29 cellular contexts compared by ENCODE assay signal in the genomic region with DNA sequence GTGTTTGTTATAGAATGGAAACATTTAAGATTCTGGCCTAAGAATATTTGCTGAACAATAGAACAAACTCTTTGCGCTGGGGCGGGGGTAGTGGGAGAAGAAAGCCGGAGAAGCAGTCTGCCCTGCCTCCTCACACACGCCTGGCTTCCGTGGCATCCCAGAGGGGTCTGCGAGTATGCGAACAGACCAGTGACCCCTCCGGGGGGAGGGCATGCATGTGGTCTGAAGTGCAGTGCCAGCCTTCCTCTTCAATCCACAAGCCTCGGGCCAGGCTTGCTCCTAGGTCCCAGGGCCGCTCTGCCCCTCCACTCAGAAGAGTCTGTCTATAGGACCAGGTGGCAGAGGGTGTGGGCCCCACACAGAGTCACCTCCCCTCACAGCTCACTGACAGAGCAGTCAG. TPM values are rescaled to one million over a fixed set of nuclear protein-coding genes. Genes with fewer than 3 reads are reported as not detected.
DNase-seq lines count a peak whose midpoint lies in the region; ATAC-seq, FAIRE-seq and TF ChIP-seq lines count a peak whose summit lies in the region.
"Had no signal": no experiment of that assay in that cellular context is flagged by ENCODE, and none has a peak within 500 bp of the region (broad histone marks: within the 10 kb centered on the region; RNA-seq: fewer than 3 reads in every experiment).

No MANE protein-coding gene starts in this region.

- TF ChIP-seq CTCF in natural killer cell (IDR thresholded peaks at IDR 0.05) (no peak), kidney (IDR thresholded peaks at IDR 0.05; ENCODE audit: borderline replicate concordance, extremely low read depth, insufficient read depth) (no peak)
- TF ChIP-seq CTCF in CD4-positive, alpha-beta T cell (IDR thresholded peaks at IDR 0.05), result no peak

- DNase-seq in left cardiac atrium (peak; percentile 12), Right ventricle myocardium inferior (ENCODE audit: missing footprints) (no peak), natural killer cell (no peak), kidney (peak; percentile 52), GM12891 (ENCODE audit: insufficient read length, low spot score) (no peak)
- DNase-seq in natural killer cell treated with Interleukin-12 subunit alpha and Interleukin-12 subunit beta and Interleukin-15 and Interleukin-18, amount 100 ng/mL, for 72 hours (ENCODE audit: low spot score), result peak; percentile 51
- DNase-seq in CD4-positive, alpha-beta T cell, result no peak
- DNase-seq: AML-193; CD4-positive, alpha-beta memory T cell; CD8-positive, alpha-beta memory T cell; COR-L47; DMS 273 treated with DMSO at 0.1 percent for 48 hours; DMS153; DMS53; DMS79; DND-41; EL; GDM1 had no signal

- no peaks in the 10 kb centered on the region for H3K9me3 Mint-ChIP-seq in natural killer cell treated with Interleukin-12 subunit alpha and Interleukin-12 subunit beta and Interleukin-15 and Interleukin-18, amount 100 ng/mL, for 72 hours
- H3K9me3 Mint-ChIP-seq in natural killer cell, result no peaks in the 10 kb centered on the region
- H3K9me3 Mint-ChIP-seq in CD4-positive, alpha-beta T cell, result no peaks in the 10 kb centered on the region
- H3K9me3 Mint-ChIP-seq: CD8-positive, alpha-beta memory T cell had no signal

- CTCF ChIA-PET in CD4-positive, alpha-beta T cell (lab: Charles Lee), result no interaction called here

- H3K4me1 Mint-ChIP-seq in natural killer cell treated with Interleukin-12 subunit alpha and Interleukin-12 subunit beta and Interleukin-15 and Interleukin-18, amount 100 ng/mL, for 72 hours (ENCODE audit: low read depth in 2 of 2), result peaks cover 0 to 3% of the 10 kb centered on the region in 2 donors
- H3K4me1 Mint-ChIP-seq in natural killer cell, result no peaks in the 10 kb centered on the region
- H3K4me1 Mint-ChIP-seq in CD4-positive, alpha-beta T cell (ENCODE audit: low read depth), result no peaks in the 10 kb centered on the region
- H3K4me1 Mint-ChIP-seq: B cell; CD4-positive, alpha-beta memory T cell; CD8-positive, alpha-beta memory T cell had no signal

- H3K36me3 ChIP-seq in kidney (ENCODE audit: control insufficient read depth in 1 of 2, insufficient read depth in 2 of 2, low read length in 2 of 2), result peaks cover 5 to 21% of the 10 kb centered on the region in 2 donors

- H3K4me1 ChIP-seq in kidney (ENCODE audit: control insufficient read depth in 1 of 2, insufficient read depth in 1 of 2, low read depth in 1 of 2, low read length in 2 of 2), result no peaks in the 10 kb centered on the region

- H3K27me3 Mint-ChIP-seq in natural killer cell treated with Interleukin-12 subunit alpha and Interleukin-12 subunit beta and Interleukin-15 and Interleukin-18, amount 100 ng/mL, for 72 hours, result no peaks in the 10 kb centered on the region
- no peaks in the 10 kb centered on the region for H3K27me3 Mint-ChIP-seq in natural killer cell (ENCODE audit: low read depth in 2 of 2)
- no peaks in the 10 kb centered on the region for H3K27me3 Mint-ChIP-seq in CD4-positive, alpha-beta T cell
- H3K27me3 Mint-ChIP-seq: B cell; CD4-positive, alpha-beta memory T cell; CD8-positive, alpha-beta memory T cell had no signal

- POLR2A ChIA-PET in CD4-positive, alpha-beta T cell (lab: Charles Lee), result no interaction called here

- no peaks in the 10 kb centered on the region for H3K9me3 ChIP-seq in kidney (ENCODE audit: control insufficient read depth in 1 of 2, low read length in 2 of 2)
- H3K9me3 ChIP-seq in CD4-positive, alpha-beta T cell (ENCODE audit: control insufficient read depth, low read length), result no peaks in the 10 kb centered on the region
- H3K9me3 ChIP-seq: A549; BLaER1 treated with 17β-estradiol and CSF1 and Interleukin-3, amounts not matched to agents 10 nM and 100 nM had no signal

- intact Hi-C loops in left cardiac atrium (cut with DNase I), result no loop called here
- intact Hi-C loops in Right ventricle myocardium inferior (cut with DNase I), result no loop called here
- intact Hi-C loops in natural killer cell (cut with micrococcal nuclease), result no loop called here
- intact Hi-C loops in kidney (cut with DNase I), result no loop called here
- intact Hi-C loops in CD4-positive, alpha-beta T cell (cut with DNase I, micrococcal nuclease), result no loop called here

- no peaks in the 10 kb centered on the region for H3K27me3 ChIP-seq in CD4-positive, alpha-beta T cell (ENCODE audit: control insufficient read depth, insufficient read depth, low read length)
- H3K27me3 ChIP-seq: BLaER1 treated with 17β-estradiol and CSF1 and Interleukin-3, amounts not matched to agents 10 nM and 100 nM had no signal

- FAIRE-seq in kidney (lab: Jason Lieb, UNC), result no peak
- no peak for FAIRE-seq in GM12891 (lab: Jason Lieb, UNC)
- FAIRE-seq: A549, GM12878, GM19239 had no signal

- no peaks in the 10 kb centered on the region for H3K36me3 Mint-ChIP-seq in natural killer cell treated with Interleukin-12 subunit alpha and Interleukin-12 subunit beta and Interleukin-15 and Interleukin-18, amount 100 ng/mL, for 72 hours
- no peaks in the 10 kb centered on the region for H3K36me3 Mint-ChIP-seq in natural killer cell
- H3K36me3 Mint-ChIP-seq in CD4-positive, alpha-beta T cell (ENCODE audit: low read depth), result peaks cover 44% of the 10 kb centered on the region

- ATAC-seq in left cardiac atrium, result no peak
- no peak for ATAC-seq in Right ventricle myocardium inferior
- no peak for ATAC-seq in natural killer cell treated with Interleukin-12 subunit alpha and Interleukin-12 subunit beta and Interleukin-15 and Interleukin-18, amount 100 ng/mL, for 72 hours
- ATAC-seq in natural killer cell, result no peak
- no peak for ATAC-seq in CD4-positive, alpha-beta T cell (ENCODE audit: poor library complexity)
- ATAC-seq: A549, GM12878 had no signal

- TF ChIP-seq POLR2A in GM12891 (IDR thresholded peaks at IDR 0.05; ENCODE audit: low read depth, low read length), result no peak

- no peak overlapping the region for H3K4me3 Mint-ChIP-seq in natural killer cell treated with Interleukin-12 subunit alpha and Interleukin-12 subunit beta and Interleukin-15 and Interleukin-18, amount 100 ng/mL, for 72 hours
- H3K4me3 Mint-ChIP-seq in natural killer cell, result no peak overlapping the region
- H3K4me3 Mint-ChIP-seq in CD4-positive, alpha-beta T cell, result no peak overlapping the region
- H3K4me3 Mint-ChIP-seq: B cell; CD4-positive, alpha-beta memory T cell; CD8-positive, alpha-beta memory T cell had no signal

- no peak overlapping the region for H3K27ac Mint-ChIP-seq in natural killer cell treated with Interleukin-12 subunit alpha and Interleukin-12 subunit beta and Interleukin-15 and Interleukin-18, amount 100 ng/mL, for 72 hours
- no peak overlapping the region for H3K27ac Mint-ChIP-seq in natural killer cell
- H3K27ac Mint-ChIP-seq in CD4-positive, alpha-beta T cell, result no peak overlapping the region
- H3K27ac Mint-ChIP-seq: B cell; CD4-positive, alpha-beta memory T cell; CD8-positive, alpha-beta memory T cell had no signal

- H3K27ac ChIP-seq in kidney (ENCODE audit: low read depth in 2 of 2, low read length in 2 of 2), result no peak overlapping the region
- no peak overlapping the region for H3K27ac ChIP-seq in CD4-positive, alpha-beta T cell (ENCODE audit: low read depth, low read length)
- H3K27ac ChIP-seq: 22Rv1; A549; BLaER1 treated with 17β-estradiol and CSF1 and Interleukin-3, amounts not matched to agents 10 nM and 100 nM; C4-2B had no signal

- H3K9ac ChIP-seq in kidney (ENCODE audit: low read length in 2 of 2), result no peak overlapping the region
- H3K9ac ChIP-seq: BLaER1 treated with 17β-estradiol and CSF1 and Interleukin-3, amounts not matched to agents 10 nM and 100 nM had no signal

- no peak overlapping the region for H3K4me3 ChIP-seq in kidney (ENCODE audit: low read length in 2 of 2)
- H3K4me3 ChIP-seq: A549; BLaER1 treated with 17β-estradiol and CSF1 and Interleukin-3, amounts not matched to agents 10 nM and 100 nM; GM12878 had no signal

RNA-seq across cellular contexts. Expression of gene IGFALS, which starts 14.1 kb away (rescaled TPM):
- total RNA-seq in left cardiac atrium (not detected), Right ventricle myocardium inferior (not detected), natural killer cell (1 to 10 TPM in 1 of 3 donors, under 1 TPM in 2; 0.47 to 1.1 (median 0.70) TPM), kidney (1.4 TPM)
- total RNA-seq in natural killer cell treated with Interleukin-12 subunit alpha and Interleukin-12 subunit beta and Interleukin-15 and Interleukin-18, amount 100 ng/mL, for 72 hours, result under 1 TPM in 1 of 2 donors, not detected in 1; 0.12 TPM
- 2.9 TPM for polyA plus RNA-seq in kidney (ENCODE audit: insufficient read depth, low read depth, low replicate concordance)
- total RNA-seq in CD4-positive, alpha-beta T cell, result under 1 TPM; 0.67 to 0.80 TPM
- 0.33 TPM for polyA plus RNA-seq in GM12891 (2012; ENCODE audit: low read depth, missing spikeins)
- total RNA-seq: A172; B cell; CD8-positive, alpha-beta memory T cell; Daoy; G401 had no signal
- polyA plus RNA-seq: BJ; CD4-positive, alpha-beta memory T cell; CD8-positive, alpha-beta memory T cell had no signal

RNA-seq across cellular contexts. Expression of gene HAGH, which starts 19.0 kb away (rescaled TPM):
- total RNA-seq in left cardiac atrium (100 to 1,000 TPM; 113 to 123 TPM), Right ventricle myocardium inferior (171 TPM), natural killer cell (10 to 100 TPM; 27.8 to 38.4 (median 37.5) TPM), kidney (48.1 TPM)
- total RNA-seq in natural killer cell treated with Interleukin-12 subunit alpha and Interleukin-12 subunit beta and Interleukin-15 and Interleukin-18, amount 100 ng/mL, for 72 hours, result 10 to 100 TPM; 39.5 to 47.5 TPM
- polyA plus RNA-seq in kidney (ENCODE audit: insufficient read depth, low read depth, low replicate concordance), result 258 TPM
- total RNA-seq in CD4-positive, alpha-beta T cell, result 10 to 100 TPM; 20.9 to 22.7 TPM
- 15.7 TPM for polyA plus RNA-seq in GM12891 (2012; ENCODE audit: low read depth, missing spikeins)

RNA-seq across cellular contexts. Expression of gene FAHD1, which starts 19.4 kb away (rescaled TPM):
- 10 to 100 TPM; 21.1 to 21.2 TPM for total RNA-seq in left cardiac atrium
- 28.3 TPM for total RNA-seq in Right ventricle myocardium inferior
- 10 to 100 TPM; 13.9 to 14.5 TPM for total RNA-seq in natural killer cell treated with Interleukin-12 subunit alpha and Interleukin-12 subunit beta and Interleukin-15 and Interleukin-18, amount 100 ng/mL, for 72 hours
- total RNA-seq in natural killer cell, result 10 to 100 TPM in 1 of 3 donors, 1 to 10 TPM in 2; 5.3 to 10.6 (median 7.4) TPM
- total RNA-seq in kidney, result 36.4 TPM
- 108 TPM for polyA plus RNA-seq in kidney (ENCODE audit: insufficient read depth, low read depth, low replicate concordance)
- total RNA-seq in CD4-positive, alpha-beta T cell, result 1 to 10 TPM; 4.1 to 4.5 TPM
- 14.1 TPM for polyA plus RNA-seq in GM12891 (2012; ENCODE audit: low read depth, missing spikeins)

RNA-seq across cellular contexts. Expression of gene NUBP2, which starts 24.9 kb away (rescaled TPM):
- 10 to 100 TPM; 32.5 to 33.6 TPM for total RNA-seq in left cardiac atrium
- total RNA-seq in Right ventricle myocardium inferior, result 37.9 TPM
- total RNA-seq in natural killer cell treated with Interleukin-12 subunit alpha and Interleukin-12 subunit beta and Interleukin-15 and Interleukin-18, amount 100 ng/mL, for 72 hours, result 10 to 100 TPM; 47.9 to 81.8 TPM
- 10 to 100 TPM; 39.5 to 51.9 (median 49.4) TPM for total RNA-seq in natural killer cell
- total RNA-seq in kidney, result 42.8 TPM
- 71.1 TPM for polyA plus RNA-seq in kidney (ENCODE audit: insufficient read depth, low read depth, low replicate concordance)
- 10 to 100 TPM; 36.4 to 38.1 TPM for total RNA-seq in CD4-positive, alpha-beta T cell
- polyA plus RNA-seq in GM12891 (2012; ENCODE audit: low read depth, missing spikeins), result 43.5 TPM

RNA-seq across cellular contexts. Expression of gene SPSB3, which starts 25.3 kb away (rescaled TPM):
- 10 to 100 TPM; 25.9 to 27.7 TPM for total RNA-seq in left cardiac atrium
- total RNA-seq in Right ventricle myocardium inferior, result 36.1 TPM
- 10 to 100 TPM; 26.9 to 30.1 TPM for total RNA-seq in natural killer cell treated with Interleukin-12 subunit alpha and Interleukin-12 subunit beta and Interleukin-15 and Interleukin-18, amount 100 ng/mL, for 72 hours
- total RNA-seq in natural killer cell, result 100 to 1,000 TPM; 100 to 122 (median 110) TPM
- 57.7 TPM for total RNA-seq in kidney
- 55.1 TPM for polyA plus RNA-seq in kidney (ENCODE audit: insufficient read depth, low read depth, low replicate concordance)
- total RNA-seq in CD4-positive, alpha-beta T cell, result 10 to 100 TPM; 86.3 to 87.6 TPM
- polyA plus RNA-seq in GM12891 (2012; ENCODE audit: low read depth, missing spikeins), result 16.3 TPM

Comparison
In these comparisons a context has a peak if more than half of its experiments do, and no peak if none do; other contexts are left out.
1. DNase-seq: peak in left cardiac atrium (single experiment), natural killer cell treated with Interleukin-12 subunit alpha and Interleukin-12 subunit beta and Interleukin-15 and Interleukin-18, amount 100 ng/mL, for 72 hours (single experiment) and kidney (single experiment); none in Right ventricle myocardium inferior (single experiment), natural killer cell (single experiment), CD4-positive, alpha-beta T cell (0 of 10) and GM12891 (single experiment).